Comparison of ENCODE assay signal across 8 cellular contexts in genomic region chr2:222318026-222318711, GRCh38. TPM values are rescaled to one million over a fixed set of nuclear protein-coding genes. Genes with fewer than 3 reads are reported as not detected.
DNase-seq lines count a peak whose midpoint lies in the region; ATAC-seq and TF ChIP-seq lines count a peak whose summit lies in the region.

No MANE protein-coding gene starts in this region.

- POLR2A ChIA-PET in activated CD4-positive, alpha-beta T cell treated with anti-CD3 and anti-CD28 coated beads for 36 hours (lab: Charles Lee), result no interaction called here

- H3K27ac ChIP-seq in adrenal gland, result peak overlapping the region in 1 of 5 donors; percentile 4
- H3K27ac ChIP-seq in right atrium auricular region, result peak overlapping the region in 1 of 2 donors; percentile 16
- peak overlapping the region; percentile 30 for H3K27ac ChIP-seq in psoas muscle

- H3K9me3 ChIP-seq in adrenal gland (replicated peaks in 1 of 3) (no peaks in the 10 kb centered on the region), right atrium auricular region (no peaks in the 10 kb centered on the region), psoas muscle (no peaks in the 10 kb centered on the region)

- WGBS in adrenal gland, 4 donors, result 1 to 2% (median 1%) methylated on average over 21 to 41 of the region's 41 CpGs
- WGBS in psoas muscle, 3 donors, result 0 to 1% (median 0%) methylated on average over 32 to 41 of the region's 41 CpGs

- H3K27me3 ChIP-seq in adrenal gland, result peaks cover 25% of the 10 kb centered on the region
- H3K27me3 ChIP-seq in right atrium auricular region, result peaks cover 0 to 15% of the 10 kb centered on the region in 2 donors
- peaks cover 0 to 17% (median 1%) of the 10 kb centered on the region in 3 donors for H3K27me3 ChIP-seq in psoas muscle (ENCODE audit: insufficient read depth in 3 of 3, low read length in 2 of 3)

- H3K36me3 Mint-ChIP-seq in activated CD4-positive, alpha-beta T cell treated with anti-CD3 and anti-CD28 coated beads for 36 hours (ENCODE audit: low read depth), result no peaks in the 10 kb centered on the region

- peaks cover 58% of the 10 kb centered on the region for H3K27me3 Mint-ChIP-seq in activated CD4-positive, alpha-beta T cell treated with anti-CD3 and anti-CD28 coated beads for 36 hours

- ATAC-seq in activated CD4-positive, alpha-beta T cell treated with anti-CD3 and anti-CD28 coated beads for 36 hours, result peak; percentile 74
- ATAC-seq in GM21515 (IDR thresholded peaks at IDR 0.05; ENCODE audit: unreplicated experiment) (peak; percentile 51), psoas muscle (peak; percentile 91 to 96 (median 93))

- peak overlapping the region; percentile 77 for H3K4me3 Mint-ChIP-seq in activated CD4-positive, alpha-beta T cell treated with anti-CD3 and anti-CD28 coated beads for 36 hours

- TF ChIP-seq POLR2A in adrenal gland (IDR thresholded peaks at IDR 0.05), result no peak

- no peak overlapping the region for H3K27ac Mint-ChIP-seq in activated CD4-positive, alpha-beta T cell treated with anti-CD3 and anti-CD28 coated beads for 36 hours

- intact Hi-C loops in activated CD4-positive, alpha-beta T cell treated with anti-CD3 and anti-CD28 coated beads for 36 hours (cut with DNase I, micrococcal nuclease), result loop anchor here (1.0 to 10.0 kb wide), 7 partner anchors 105 to 339 kb away; partner anchors contain the start of gene FARSB (in 1 of the 2)
- intact Hi-C loops in adrenal gland (cut with DNase I) (loop anchor here (5.0 kb wide), 2 partner anchors 244 to 294 kb away; no protein-coding TSS in a partner anchor), psoas muscle (cut with DNase I) (loop anchor here (2.0 to 10.0 kb wide), 5 partner anchors 243 to 297 kb away; no protein-coding TSS in a partner anchor)

- DNase-seq in activated CD4-positive, alpha-beta T cell treated with anti-CD3 and anti-CD28 coated beads for 36 hours, result peak; percentile 71
- DNase-seq in activated CD4-positive, alpha-beta T cell treated with anti-CD3 and anti-CD28 coated beads, Interleukin-2, amount 50 U/mL, for 1 hour, result no peak
- peak; percentile 64 for DNase-seq in HS-5 (ENCODE audit: low read depth)
- peak; percentile 75 to 81 for DNase-seq in NOMO-1 (lab: John Stamatoyannopoulos, UW; ENCODE audit: unreplicated experiment in 2 of 2)
- peak; percentile 53 to 76 (median 62) for DNase-seq in adrenal gland
- peak; percentile 57 for DNase-seq in right atrium auricular region (ENCODE audit: low spot score)
- DNase-seq in psoas muscle, result peak; percentile 66 to 82

- TF ChIP-seq CTCF in adrenal gland (IDR thresholded peaks at IDR 0.05) (peak in 5 of 6 experiments; percentile 44 to 63 (median 59)), right atrium auricular region (IDR thresholded peaks at IDR 0.05) (peak; percentile 17 to 61), psoas muscle (IDR thresholded peaks at IDR 0.05) (peak; percentile 57)

- H3K36me3 ChIP-seq in adrenal gland (replicated peaks in 1 of 2) (no peaks in the 10 kb centered on the region), right atrium auricular region (no peaks in the 10 kb centered on the region), psoas muscle (ENCODE audit: insufficient read depth in 1 of 2, low read depth in 1 of 2) (no peaks in the 10 kb centered on the region)

- H3K4me1 Mint-ChIP-seq in activated CD4-positive, alpha-beta T cell treated with anti-CD3 and anti-CD28 coated beads for 36 hours, result peaks cover 11% of the 10 kb centered on the region

- H3K4me1 ChIP-seq in adrenal gland (replicated peaks in 1 of 2) (peaks cover 0 to 9% of the 10 kb centered on the region in 2 donors), right atrium auricular region (peaks cover 0 to 12% of the 10 kb centered on the region in 2 donors), psoas muscle (peaks cover 5% of the 10 kb centered on the region)

- H3K4me3 ChIP-seq in adrenal gland (peak overlapping the region in 2 of 4 donors; percentile 2 to 64), right atrium auricular region (peak overlapping the region; percentile 29 to 61), psoas muscle (peak overlapping the region; percentile 67)

- H3K9me3 Mint-ChIP-seq in activated CD4-positive, alpha-beta T cell treated with anti-CD3 and anti-CD28 coated beads for 36 hours (ENCODE audit: low read depth), result no peaks in the 10 kb centered on the region

- CTCF ChIA-PET in activated CD4-positive, alpha-beta T cell treated with anti-CD3 and anti-CD28 coated beads for 36 hours (lab: Charles Lee), result interaction anchor here (0.6 to 3.1 kb wide), 24 partner anchors 8 to 536 kb away, joined by 3 to 34 read pairs (median 4); partner anchors contain the start of gene SGPP2

RNA-seq across cellular contexts. Expression of gene PAX3, which starts 19.4 kb away (rescaled TPM):
- total RNA-seq in activated CD4-positive, alpha-beta T cell treated with anti-CD3 and anti-CD28 coated beads for 36 hours, result not detected
- not detected for total RNA-seq in adrenal gland
- polyA plus RNA-seq in adrenal gland, result not detected
- total RNA-seq in right atrium auricular region, result 1 to 10 TPM in 1 of 2 donors, under 1 TPM in 1; 0.24 to 1.7 TPM
- total RNA-seq in psoas muscle, result 10 to 100 TPM in 2 of 4 donors, 1 to 10 TPM in 2; 6.9 to 20.5 (median 13.3) TPM
- 1 to 10 TPM in 2 of 3 donors, under 1 TPM in 1; 0.26 to 2.8 (median 1.9) TPM for polyA plus RNA-seq in psoas muscle
